8 cellular contexts compared by ENCODE assay signal in the genomic region with DNA sequence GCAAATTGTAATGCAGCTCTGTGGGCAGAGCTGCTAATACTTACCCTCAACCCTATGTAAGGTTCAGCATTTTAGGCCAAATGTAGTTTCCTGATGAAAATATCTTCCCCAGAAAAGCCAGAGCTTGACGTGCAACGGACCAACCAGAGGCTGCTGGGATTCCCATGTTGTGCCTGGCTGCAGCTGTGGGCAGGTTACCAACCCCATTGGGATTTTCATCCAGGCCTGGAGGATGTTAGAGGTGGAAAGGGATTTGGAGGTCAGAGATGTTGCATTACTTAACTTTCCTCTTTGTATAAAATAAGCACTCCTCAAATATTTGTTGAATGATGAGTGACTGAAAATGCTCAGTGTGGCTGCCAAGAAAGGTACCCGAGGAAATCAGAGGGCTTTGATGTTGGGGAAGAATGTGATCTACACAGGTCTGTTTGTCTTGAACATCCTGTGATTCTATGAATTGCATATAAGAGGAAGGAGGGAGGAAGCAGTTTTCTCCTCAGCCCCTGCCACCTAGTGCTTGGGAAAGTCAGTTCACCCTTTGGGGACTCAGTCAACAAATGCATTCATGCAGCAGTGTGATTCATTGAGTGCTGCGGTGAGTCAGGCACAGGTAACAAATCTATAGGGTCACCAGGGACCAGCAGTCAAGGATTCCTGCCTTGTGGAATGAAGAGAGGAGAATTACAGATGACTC.
A peak's percentile ranks its signal among the peaks of the same experiment; 100 is the strongest.
DNase-seq lines count a peak whose midpoint lies in the region; ATAC-seq, FAIRE-seq and TF ChIP-seq lines count a peak whose summit lies in the region.

No MANE protein-coding gene starts in this region.

- no peak overlapping the region for H4K5ac ChIP-seq in H1 (ENCODE audit: insufficient read length, low read depth, low read length)

- no peak overlapping the region for H2BK5ac ChIP-seq in H1 (ENCODE audit: low read depth, low read length)

- H3K27ac Mint-ChIP-seq in activated T-cell treated with anti-CD3 and anti-CD28 coated beads, Interleukin-2, amount 50 U/mL, for 24 hours = no peak overlapping the region

- no peak overlapping the region for H3K4ac ChIP-seq in H1 (replicated peaks; ENCODE audit: insufficient read length, low read depth, low read length)

- no peak overlapping the region for H3K14ac ChIP-seq in H1 (ENCODE audit: insufficient read length)

- H3K79me1 ChIP-seq in H1 (ENCODE audit: low read depth, low read length) = no peaks in the 10 kb centered on the region; the same call in 1 of the 2 replicates

- H3K56ac ChIP-seq in H1 (replicated peaks; ENCODE audit: insufficient read length, low read depth, low read length) = no peak overlapping the region

- no peaks in the 10 kb centered on the region for H3K36me3 Mint-ChIP-seq in activated T-cell treated with anti-CD3 and anti-CD28 coated beads, Interleukin-2, amount 50 U/mL, for 4 hours (ENCODE audit: insufficient read depth)
- H3K36me3 Mint-ChIP-seq in activated T-cell treated with anti-CD3 and anti-CD28 coated beads, Interleukin-2, amount 50 U/mL, for 24 hours (ENCODE audit: low read depth) = no peaks in the 10 kb centered on the region

- no peak overlapping the region for H3K27ac ChIP-seq in H1 (ENCODE audit: low read depth, low read length)

- no peak overlapping the region for H2BK12ac ChIP-seq in H1 (ENCODE audit: low read depth, low read length)

- no peak overlapping the region for H3K4me3 ChIP-seq in H1 (ENCODE audit: extremely low read depth in 1 of 4, insufficient read depth in 2 of 4, low read depth in 3 of 4, low read length in 4 of 4)

- H4K20me1 ChIP-seq in H1 (replicated peaks in 1 of 2; ENCODE audit: control insufficient read depth in 1 of 2, insufficient read depth in 2 of 2, low read length in 2 of 2) = no peaks in the 10 kb centered on the region

- TF ChIP-seq RAD21 in H1 (IDR thresholded peaks at IDR 0.05 in 1 of 2, conservative IDR thresholded peaks at IDR 0.05 in 1 of 2; ENCODE audit: low read depth in 2 of 2, low read length in 2 of 2) = peak; percentile 60 to 69

- H3K4me1 Mint-ChIP-seq in activated T-cell treated with anti-CD3 and anti-CD28 coated beads, Interleukin-2, amount 50 U/mL, for 4 hours (ENCODE audit: low read depth) = peaks cover 2% of the 10 kb centered on the region
- peaks cover 4% of the 10 kb centered on the region for H3K4me1 Mint-ChIP-seq in activated T-cell treated with anti-CD3 and anti-CD28 coated beads, Interleukin-2, amount 50 U/mL, for 24 hours (ENCODE audit: low read depth)

- TF ChIP-seq EP300 in H1 (IDR thresholded peaks at IDR 0.05; ENCODE audit: borderline replicate concordance in 1 of 2, low read depth in 2 of 2, low read length in 2 of 2) = no peak

- peak; percentile 35 to 58 (median 37); a peak in 3 of 4 replicates for TF ChIP-seq CTCF in H1 (IDR thresholded peaks at IDR 0.05; ENCODE audit: control extremely low read depth in 1 of 3, insufficient read depth in 1 of 3, low read depth in 1 of 3, low read length in 3 of 3)

- no peak overlapping the region for H3K4me3 Mint-ChIP-seq in activated T-cell treated with anti-CD3 and anti-CD28 coated beads, Interleukin-2, amount 50 U/mL, for 4 hours
- H3K4me3 Mint-ChIP-seq in activated T-cell treated with anti-CD3 and anti-CD28 coated beads, Interleukin-2, amount 50 U/mL, for 24 hours = no peak overlapping the region

- no peak overlapping the region for H2BK15ac ChIP-seq in H1 (ENCODE audit: low read length)

- no peaks in the 10 kb centered on the region; a peak in 1 of 7 replicates for H3K4me1 ChIP-seq in H1 (replicated peaks in 1 of 4; ENCODE audit: control insufficient read depth in 3 of 4, insufficient read depth in 4 of 4, low read length in 3 of 4)

- no peak overlapping the region for H2AK5ac ChIP-seq in H1 (ENCODE audit: low read depth, low read length)

- no peaks in the 10 kb centered on the region for H3K27me3 ChIP-seq in H1 (replicated peaks in 1 of 4; ENCODE audit: control insufficient read depth in 3 of 4, extremely low read depth in 1 of 4, insufficient read depth in 3 of 4, low read length in 3 of 4)

- H3K23ac ChIP-seq in H1 (ENCODE audit: insufficient read length) = no peak overlapping the region

- no peaks in the 10 kb centered on the region for H3K9me3 ChIP-seq in H1 (ENCODE audit: insufficient read depth in 2 of 2, low read depth in 1 of 2, low read length in 1 of 2)

- no peak overlapping the region; the same call in 1 of the 2 replicates for H3K18ac ChIP-seq in H1 (ENCODE audit: extremely low read depth, low read length)

- peak; percentile 38 to 57 for ATAC-seq in activated T-cell treated with anti-CD3 and anti-CD28 coated beads, Interleukin-2, amount 50 U/mL, for 4 hours
- ATAC-seq in GM21723 (IDR thresholded peaks at IDR 0.05; ENCODE audit: unreplicated experiment) = no peak

- no peak for DNase-seq in activated T-cell treated with anti-CD3 and anti-CD28 coated beads, Interleukin-2, amount 50 U/mL, for 4 hours
- no peak for DNase-seq in activated T-cell treated with anti-CD3 and anti-CD28 coated beads, Interleukin-2, amount 50 U/mL, for 24 hours
- peak; percentile 29 for DNase-seq in NCI-H226
- DNase-seq in H1 (ENCODE audit: low read depth in 1 of 2, low spot score in 2 of 2) = peak in 1 of 2 experiments; percentile 25
- DNase-seq in renal cortical epithelial cell (ENCODE audit: low read depth) = peak; percentile 67
- no peak for DNase-seq in globus pallidus (ENCODE audit: low spot score)
- no peak for DNase-seq in GM12892 (ENCODE audit: insufficient read length)

- CTCF ChIA-PET in H1 (lab: Charles Lee; ENCODE audit: partially characterized antibody) = interaction anchor here (0.6 to 2.0 kb wide), 17 partner anchors 9 to 661 kb away, joined by 3 to 6 read pairs (median 3); no protein-coding TSS in a partner anchor

- no peaks in the 10 kb centered on the region for H3K36me3 ChIP-seq in H1 (ENCODE audit: control insufficient read depth in 2 of 4, insufficient read depth in 4 of 4, low read length in 3 of 4)

- TF ChIP-seq POLR2A in H1 (IDR thresholded peaks at IDR 0.05; ENCODE audit: control extremely low read depth in 1 of 2, low read depth in 2 of 2, low read length in 2 of 2) = no peak
- no peak for TF ChIP-seq POLR2A in GM12892 (IDR thresholded peaks at IDR 0.05; ENCODE audit: low read depth, low read length)

- H2AFZ ChIP-seq in H1 (ENCODE audit: low read length) = 0 out of 2 replicates have a peak overlapping the region, but pooled peaks have one; percentile 17

- POLR2A ChIA-PET in H1 (lab: Charles Lee; ENCODE audit: partially characterized antibody) = no interaction called here

- no peak overlapping the region for H2BK20ac ChIP-seq in H1 (ENCODE audit: low read length)

- no peaks in the 10 kb centered on the region for H3K9me3 Mint-ChIP-seq in activated T-cell treated with anti-CD3 and anti-CD28 coated beads, Interleukin-2, amount 50 U/mL, for 4 hours
- H3K9me3 Mint-ChIP-seq in activated T-cell treated with anti-CD3 and anti-CD28 coated beads, Interleukin-2, amount 50 U/mL, for 24 hours = no peaks in the 10 kb centered on the region

- H2BK120ac ChIP-seq in H1 (replicated peaks; ENCODE audit: low read depth, low read length) = no peak overlapping the region

- FAIRE-seq in H1 (lab: Jason Lieb, UNC) (peak; percentile 36), GM12892 (lab: Jason Lieb, UNC) (no peak)

- H3K9ac ChIP-seq in H1 (replicated peaks in 1 of 4; ENCODE audit: extremely low read depth in 1 of 4, low read depth in 3 of 4, low read length in 3 of 4) = no peak overlapping the region

- peaks cover 2% of the 10 kb centered on the region for H3K27me3 Mint-ChIP-seq in activated T-cell treated with anti-CD3 and anti-CD28 coated beads, Interleukin-2, amount 50 U/mL, for 4 hours (ENCODE audit: low read depth)
- H3K27me3 Mint-ChIP-seq in activated T-cell treated with anti-CD3 and anti-CD28 coated beads, Interleukin-2, amount 50 U/mL, for 24 hours = no peaks in the 10 kb centered on the region

- H3K4me2 ChIP-seq in H1 (ENCODE audit: insufficient read depth in 1 of 2, low read depth in 2 of 2, low read length in 2 of 2) = no peak overlapping the region

- no peak overlapping the region for H4K8ac ChIP-seq in H1 (ENCODE audit: extremely low read depth, insufficient read depth, low read length)

- no peak overlapping the region for H4K91ac ChIP-seq in H1 (replicated peaks; ENCODE audit: insufficient read length, low read length)

- H3K79me2 ChIP-seq in H1 (ENCODE audit: control insufficient read depth in 1 of 2, insufficient read depth in 2 of 2, low read length in 2 of 2) = no peaks in the 10 kb centered on the region

- WGBS in H1 (ENCODE audit: extremely low coverage in 1 of 2, insufficient coverage in 1 of 2, insufficient read length in 1 of 2, insufficient replicate concordance in 2 of 2, low coverage in 1 of 2, low lambda C conversion rate in 2 of 2, missing lambda C conversion rate in 1 of 2), 2 experiments = 73% methylated on average over 4 of the region's 4 CpGs; no CpG with 5 or more reads in 1 of the 2 experiments

- H3K23me2 ChIP-seq in H1 (ENCODE audit: low read depth, low read length) = no peaks in the 10 kb centered on the region

TF ChIP-seq in H1, 55 proteins besides CTCF, POLR2A, EP300 and RAD21:
- TF ChIP-seq SIRT6 (IDR thresholded peaks at IDR 0.05; ENCODE audit: low read length) = no peak
- TF ChIP-seq MAFK (IDR thresholded peaks at IDR 0.05; ENCODE audit: low read depth, low read length) = no peak
- TF ChIP-seq KDM1A (IDR thresholded peaks at IDR 0.05; ENCODE audit: borderline replicate concordance, low read length) = no peak
- TF ChIP-seq RFX5 (IDR thresholded peaks at IDR 0.05; ENCODE audit: borderline replicate concordance, low read depth, low read length) = no peak
- no peak for TF ChIP-seq RXRA (IDR thresholded peaks at IDR 0.05; ENCODE audit: insufficient read depth, low read depth, low read length)
- no peak for TF ChIP-seq EZH2 (IDR thresholded peaks at IDR 0.05; ENCODE audit: low read depth, low read length, severe bottlenecking)
- TF ChIP-seq RBBP5 (IDR thresholded peaks at IDR 0.05; ENCODE audit: borderline replicate concordance, low read depth, low read length) = no peak
- TF ChIP-seq, protein P1, sequence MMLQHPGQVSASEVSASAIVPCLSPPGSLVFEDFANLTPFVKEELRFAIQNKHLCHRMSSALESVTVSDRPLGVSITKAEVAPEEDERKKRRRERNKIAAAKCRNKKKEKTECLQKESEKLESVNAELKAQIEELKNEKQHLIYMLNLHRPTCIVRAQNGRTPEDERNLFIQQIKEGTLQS (IDR thresholded peaks at IDR 0.05; ENCODE audit: insufficient read depth, low read depth, low read length) = no peak
- no peak for TF ChIP-seq TAF1 (IDR thresholded peaks at IDR 0.05; ENCODE audit: low read depth, low read length)
- no peak for TF ChIP-seq GTF2F1 (IDR thresholded peaks at IDR 0.05; ENCODE audit: borderline replicate concordance, low read depth, low read length)
- TF ChIP-seq CBX5 (IDR thresholded peaks at IDR 0.05; ENCODE audit: low read depth, low read length) = no peak
- no peak for TF ChIP-seq CREB1 (IDR thresholded peaks at IDR 0.05)
- no peak for TF ChIP-seq RNF2 (IDR thresholded peaks at IDR 0.05; ENCODE audit: borderline replicate concordance, low read depth, low read length, missing control alignments, poor library complexity, severe bottlenecking)
- no peak for TF ChIP-seq SUZ12 (IDR thresholded peaks at IDR 0.05; ENCODE audit: low read length)
TF ChIP-seq in H1: peak in this region for 0.

Comparison
In these comparisons a context has a peak if more than half of its experiments do, and no peak if none do; other contexts are left out.
1. DNase-seq: peak in NCI-H226 (single experiment) and renal cortical epithelial cell (single experiment); none in activated T-cell treated with anti-CD3 and anti-CD28 coated beads, Interleukin-2, amount 50 U/mL, for 4 hours (single experiment), activated T-cell treated with anti-CD3 and anti-CD28 coated beads, Interleukin-2, amount 50 U/mL, for 24 hours (single experiment), globus pallidus (single experiment) and GM12892 (single experiment).